In genomic region chr11:113838005-113838404, GRCh38 we compare ENCODE assay signal across 1 cellular context.
TF ChIP-seq lines count a peak whose summit lies in the region.

No MANE protein-coding gene starts in this region.

TF ChIP-seq in GM12878, 131 proteins besides CTCF, POLR2A, EP300 and RAD21:
- no peak for TF ChIP-seq HDAC2 (IDR thresholded peaks at IDR 0.05)
- TF ChIP-seq EGR1 (IDR thresholded peaks at IDR 0.05; ENCODE audit: borderline replicate concordance in 1 of 2, low read depth in 2 of 2, low read length in 2 of 2), result no peak
- no peak for TF ChIP-seq CHD1 (IDR thresholded peaks at IDR 0.05; ENCODE audit: low read depth, low read length)
- TF ChIP-seq ELK1 (IDR thresholded peaks at IDR 0.05; ENCODE audit: low read depth, low read length), result no peak
- TF ChIP-seq TCF3 (IDR thresholded peaks at IDR 0.05; ENCODE audit: borderline replicate concordance, insufficient read depth, low read depth, low read length), result no peak
- TF ChIP-seq FOXK2 (IDR thresholded peaks at IDR 0.05), result no peak
- no peak for TF ChIP-seq JUND (IDR thresholded peaks at IDR 0.05; ENCODE audit: low read depth, low read length)
- no peak for TF ChIP-seq POU2F2 (IDR thresholded peaks at IDR 0.05; ENCODE audit: borderline replicate concordance, low read depth, low read length)
- TF ChIP-seq MTA2 (IDR thresholded peaks at IDR 0.05; ENCODE audit: low read depth), result no peak
TF ChIP-seq in GM12878: peak in this region for 0.
